Comparison of ENCODE assay signal across 23 cellular contexts in genomic region chr12:106681210-106681609, GRCh38.
"Had no signal": no experiment of that assay in that cellular context is flagged by ENCODE, and none has a peak within 500 bp of the region (broad histone marks: within the 10 kb centered on the region; RNA-seq: fewer than 3 reads in every experiment).

No MANE protein-coding gene starts in this region.

- H3K4me1 Mint-ChIP-seq: activated naive CD4-positive, alpha-beta T cell treated with anti-CD3 and anti-CD28 coated beads, Interleukin-2, amount 50 U/mL, for 24 hours; T-cell had no signal

- H3K36me3 Mint-ChIP-seq: activated naive CD4-positive, alpha-beta T cell treated with anti-CD3 and anti-CD28 coated beads, Interleukin-2, amount 50 U/mL, for 24 hours; T-cell had no signal

- H3K27me3 ChIP-seq: breast epithelium had no signal

- ATAC-seq: activated CD8-positive, alpha-beta T cell treated with anti-CD3 and anti-CD28 coated beads, Interleukin-2, amount 10 ng/mL, durations not matched to agents 7 days and 5 days; T-cell had no signal

- H3K9me3 ChIP-seq: breast epithelium had no signal

- H3K27ac Mint-ChIP-seq: activated CD8-positive, alpha-beta T cell treated with anti-CD3 and anti-CD28 coated beads, Interleukin-2, amount 10 ng/mL, durations not matched to agents 7 days and 5 days; activated naive CD4-positive, alpha-beta T cell treated with anti-CD3 and anti-CD28 coated beads, Interleukin-2, amount 50 U/mL, for 24 hours; T-cell had no signal

- H3K4me1 ChIP-seq: breast epithelium had no signal

- H3K4me3 Mint-ChIP-seq: activated CD8-positive, alpha-beta T cell treated with anti-CD3 and anti-CD28 coated beads, Interleukin-2, amount 10 ng/mL, durations not matched to agents 7 days and 5 days; activated naive CD4-positive, alpha-beta T cell treated with anti-CD3 and anti-CD28 coated beads, Interleukin-2, amount 50 U/mL, for 24 hours; T-cell had no signal

- H3K27ac ChIP-seq: breast epithelium, SK-N-MC had no signal

- H3K27me3 Mint-ChIP-seq: activated naive CD4-positive, alpha-beta T cell treated with anti-CD3 and anti-CD28 coated beads, Interleukin-2, amount 50 U/mL, for 24 hours; T-cell had no signal

- H3K4me3 ChIP-seq: breast epithelium, SK-N-MC had no signal

- H3K36me3 ChIP-seq: breast epithelium had no signal

- DNase-seq: activated CD4-positive, alpha-beta T cell treated with anti-CD3 and anti-CD28 coated beads for 48 hours; activated CD4-positive, alpha-beta T cell treated with anti-CD3 and anti-CD28 coated beads, Interleukin-2, amount 50 U/mL, for 4 hours; activated CD4-positive, CD25-positive, alpha-beta regulatory T cell treated with anti-CD3 and anti-CD28 coated beads, Interleukin-2, amount 50 U/mL, for 72 hours; activated CD8-positive, alpha-beta memory T cell treated with anti-CD3 and anti-CD28 coated beads, Interleukin-2, amount 50 U/mL, for 48 hours; activated CD8-positive, alpha-beta T cell treated with anti-CD3 and anti-CD28 coated beads, Interleukin-2, amount 10 ng/mL, durations not matched to agents 7 days and 5 days; activated effector memory CD4-positive, alpha-beta T cell treated with Interleukin-2 at 50 U/mL for 16 hours; activated naive CD4-positive, alpha-beta T cell; activated T-cell treated with anti-CD3 and anti-CD28 coated beads, Interleukin-2, amount 50 U/mL, for 1 hour; aorta; caudate nucleus; NCI-H1048; NCI-H1694; NCI-H2029; NCI-H2107; NCI-H2171 treated with DMSO at 0.1 percent for 48 hours; NCI-H226; NCI-H526; NCI-H82; SIG-M5; T-cell had no signal

- H3K9me3 Mint-ChIP-seq: activated naive CD4-positive, alpha-beta T cell treated with anti-CD3 and anti-CD28 coated beads, Interleukin-2, amount 50 U/mL, for 24 hours; T-cell had no signal
